26 cellular contexts compared by ENCODE assay signal in the genomic region with DNA sequence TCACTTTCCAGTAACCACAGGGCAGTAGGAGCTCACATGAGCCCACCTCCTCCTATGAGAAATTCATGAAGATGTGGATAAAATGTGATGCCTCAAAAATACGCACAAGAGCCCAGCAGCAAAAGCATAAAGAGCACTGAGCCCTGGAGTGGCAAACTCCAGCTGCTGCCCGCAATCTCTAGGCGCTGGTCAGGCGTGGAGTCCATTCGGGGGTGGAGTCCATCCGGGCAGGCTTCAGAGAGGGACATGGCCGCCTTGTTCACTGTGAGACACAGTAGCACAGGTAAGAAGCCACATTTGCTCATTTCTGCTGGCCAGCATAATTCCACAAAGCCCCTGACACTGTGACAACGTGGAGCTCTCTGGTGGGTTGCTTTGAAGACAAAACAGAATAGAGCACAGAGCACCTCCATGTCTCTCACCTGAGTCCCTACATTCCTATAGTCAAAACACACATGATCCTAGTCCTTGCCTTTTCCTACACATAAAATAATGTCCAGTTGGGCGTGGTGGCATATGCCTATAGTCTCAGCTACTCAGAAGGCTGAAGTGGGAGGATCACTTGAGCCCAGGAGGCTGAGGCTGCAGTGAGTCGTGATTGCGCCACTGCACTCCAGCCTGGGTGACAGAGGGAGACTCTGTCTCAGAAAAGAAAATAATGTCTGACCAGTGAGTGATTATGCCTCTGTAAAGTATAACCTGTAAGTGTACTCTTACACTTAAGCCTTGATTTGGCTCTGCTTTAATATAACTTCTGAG.
A peak's percentile ranks its signal among the peaks of the same experiment; 100 is the strongest.
DNase-seq lines count a peak whose midpoint lies in the region; ATAC-seq, FAIRE-seq and TF ChIP-seq lines count a peak whose summit lies in the region.
"Had no signal": no experiment of that assay in that cellular context is flagged by ENCODE, and none has a peak within 500 bp of the region (broad histone marks: within the 10 kb centered on the region; RNA-seq: fewer than 3 reads in every experiment).

No MANE protein-coding gene starts in this region.

- no peak overlapping the region for H3K4me3 ChIP-seq in mammary epithelial cell (replicated peaks in 1 of 3; ENCODE audit: insufficient read depth in 1 of 3, low read depth in 2 of 3, low read length in 3 of 3)
- no peak overlapping the region for H3K4me3 ChIP-seq in HepG2 (replicated peaks in 1 of 3; ENCODE audit: insufficient read depth in 1 of 3, low read depth in 2 of 3, low read length in 3 of 3)
- H3K4me3 ChIP-seq: ascending aorta, esophagus muscularis mucosa, K562, skin epidermis had no signal

- TF ChIP-seq EP300 in HepG2 (IDR thresholded peaks at IDR 0.05; ENCODE audit: low read depth in 2 of 2, low read length in 2 of 2), result no peak
- no peak for TF ChIP-seq EP300 in HepG2 (CRISPR knock-in tag; IDR thresholded peaks at IDR 0.05; ENCODE audit: borderline replicate concordance)

- H3K27me3 Mint-ChIP-seq in MCF 10A (ENCODE audit: insufficient read depth, unreplicated experiment) (no peaks in the 10 kb centered on the region), HFFc6 (ENCODE audit: insufficient read depth) (peaks cover 1% of the 10 kb centered on the region; the same call in 1 of the 2 replicates), glutamatergic neuron (ENCODE audit: unreplicated experiment) (peaks cover 4% of the 10 kb centered on the region)
- no peaks in the 10 kb centered on the region for H3K27me3 Mint-ChIP-seq in activated T-helper 17 cell treated with anti-CD3 and anti-CD28 coated beads, Interleukin-2, amount 50 U/mL, for 72 hours
- H3K27me3 Mint-ChIP-seq: dendritic cell treated with granulocyte-macrophage colony-stimulating factor and Interleukin-4, amounts not matched to agents 40 ng/mL and 50 ng/mL, for 4 days had no signal

- TF ChIP-seq POLR2A in HepG2 (IDR thresholded peaks at IDR 0.05; ENCODE audit: insufficient read depth in 1 of 2, low read depth in 2 of 2, low read length in 2 of 2), result no peak

- H2AFZ ChIP-seq in mammary epithelial cell (ENCODE audit: low read depth, low read length), result no peak overlapping the region
- no peak overlapping the region for H2AFZ ChIP-seq in HepG2 (ENCODE audit: low read length)

- intact Hi-C loops in mammary epithelial cell (cut with micrococcal nuclease) (no loop called here), MCF 10A (cut with micrococcal nuclease) (no loop called here), HepG2 (cut with micrococcal nuclease; ENCODE audit: unreplicated experiment) (no loop called here)

- CTCF ChIA-PET in mammary epithelial cell (lab: Charles Lee; ENCODE audit: low non-redundant PET) (no interaction called here), MCF 10A (lab: Yijun Ruan, JAX) (interaction anchor here (0.9 to 1.1 kb wide), 2 partner anchors 56 to 213 kb away, joined by 3 read pairs; no protein-coding TSS in a partner anchor), HepG2 (lab: Yijun Ruan, JAX; ENCODE audit: low intra/inter-chr PET ratio, low total read pairs) (no interaction called here)

- WGBS in mammary epithelial cell (ENCODE audit: low coverage, missing lambda C conversion rate), result 74% methylated on average over 7 of the region's 11 CpGs
- whole genome bisulfite sequencing in HepG2 (ENCODE audit: low lambda C conversion rate), result 15% methylated on average over 4 of the region's 11 CpGs

- H3K9ac ChIP-seq in mammary epithelial cell (ENCODE audit: insufficient read depth, low read length), result no peak overlapping the region
- no peak overlapping the region for H3K9ac ChIP-seq in HepG2 (ENCODE audit: insufficient read depth, low read depth, low read length)

- H3K36me3 Mint-ChIP-seq in MCF 10A (ENCODE audit: insufficient read depth, unreplicated experiment) (no peaks in the 10 kb centered on the region), HFFc6 (ENCODE audit: low read depth) (no peaks in the 10 kb centered on the region), glutamatergic neuron (ENCODE audit: unreplicated experiment) (peaks cover 3% of the 10 kb centered on the region)
- H3K36me3 Mint-ChIP-seq in activated T-helper 17 cell treated with anti-CD3 and anti-CD28 coated beads, Interleukin-2, amount 50 U/mL, for 72 hours (ENCODE audit: low read depth), result no peaks in the 10 kb centered on the region
- H3K36me3 Mint-ChIP-seq: activated CD8-positive, alpha-beta memory T cell treated with anti-CD3 and anti-CD28 coated beads, Interleukin-2, amount 10 ng/mL, durations not matched to agents 7 days and 5 days; mesothelial cell of epicardium; naive thymus-derived CD8-positive, alpha-beta T cell; T-cell had no signal

- no peak overlapping the region for H3K27ac Mint-ChIP-seq in MCF 10A (ENCODE audit: low read depth, unreplicated experiment)
- peak overlapping the region; percentile 34 for H3K27ac Mint-ChIP-seq in activated T-helper 17 cell treated with anti-CD3 and anti-CD28 coated beads, Interleukin-2, amount 50 U/mL, for 72 hours
- no peak overlapping the region for H3K27ac Mint-ChIP-seq in HFFc6
- no peak overlapping the region for H3K27ac Mint-ChIP-seq in glutamatergic neuron (ENCODE audit: unreplicated experiment)
- H3K27ac Mint-ChIP-seq: activated CD8-positive, alpha-beta memory T cell treated with anti-CD3 and anti-CD28 coated beads, Interleukin-2, amount 10 ng/mL, durations not matched to agents 7 days and 5 days; activated T-cell treated with anti-CD3 and anti-CD28 coated beads, Interleukin-2, amount 50 U/mL, for 72 hours; dendritic cell treated with granulocyte-macrophage colony-stimulating factor and Interleukin-4, amounts not matched to agents 40 ng/mL and 50 ng/mL, for 4 days; endodermal cell; H9; mesothelial cell of epicardium; naive thymus-derived CD8-positive, alpha-beta T cell; T-cell had no signal

- H3K4me1 Mint-ChIP-seq in MCF 10A (ENCODE audit: insufficient read depth, unreplicated experiment) (peaks cover 14% of the 10 kb centered on the region), HFFc6 (ENCODE audit: low read depth) (no peaks in the 10 kb centered on the region), glutamatergic neuron (ENCODE audit: low read depth, unreplicated experiment) (peaks cover 6% of the 10 kb centered on the region)
- H3K4me1 Mint-ChIP-seq in activated T-helper 17 cell treated with anti-CD3 and anti-CD28 coated beads, Interleukin-2, amount 50 U/mL, for 72 hours, result peaks cover 20% of the 10 kb centered on the region
- H3K4me1 Mint-ChIP-seq: endodermal cell, H9, T-cell had no signal

- TF ChIP-seq CTCF in mammary epithelial cell (conservative IDR thresholded peaks at IDR 0.05 in 1 of 2, IDR thresholded peaks at IDR 0.05 in 1 of 2; ENCODE audit: extremely low read depth in 1 of 2, insufficient read depth in 1 of 2, low read depth in 1 of 2, low read length in 2 of 2) (no peak), MCF 10A (IDR thresholded peaks at IDR 0.05; ENCODE audit: unreplicated experiment) (no peak), HepG2 (CRISPR knock-in tag; IDR thresholded peaks at IDR 0.05) (no peak), HFFc6 (IDR thresholded peaks at IDR 0.05) (no peak), glutamatergic neuron (IDR thresholded peaks at IDR 0.05; ENCODE audit: partially characterized antibody, unreplicated experiment) (no peak)

- H3K27me3 ChIP-seq in mammary epithelial cell (ENCODE audit: insufficient read depth, low read length) (no peaks in the 10 kb centered on the region), HepG2 (ENCODE audit: control insufficient read depth in 1 of 2, insufficient read depth in 2 of 2, low read length in 2 of 2) (no peaks in the 10 kb centered on the region)
- H3K27me3 ChIP-seq: ascending aorta, esophagus muscularis mucosa, foreskin keratinocyte had no signal

- H3K36me3 ChIP-seq in mammary epithelial cell (ENCODE audit: insufficient read depth, low read length), result no peaks in the 10 kb centered on the region
- H3K36me3 ChIP-seq in HepG2 (replicated peaks in 1 of 2; ENCODE audit: control insufficient read depth in 1 of 2, insufficient read depth in 2 of 2, low read length in 2 of 2), result no peaks in the 10 kb centered on the region
- H3K36me3 ChIP-seq: ascending aorta, esophagus muscularis mucosa had no signal

- H3K4me3 Mint-ChIP-seq in MCF 10A (ENCODE audit: unreplicated experiment), result no peak overlapping the region
- H3K4me3 Mint-ChIP-seq in activated T-helper 17 cell treated with anti-CD3 and anti-CD28 coated beads, Interleukin-2, amount 50 U/mL, for 72 hours, result peak overlapping the region; percentile 25
- H3K4me3 Mint-ChIP-seq in HFFc6, result no peak overlapping the region
- H3K4me3 Mint-ChIP-seq in glutamatergic neuron (ENCODE audit: unreplicated experiment), result no peak overlapping the region
- H3K4me3 Mint-ChIP-seq: activated CD8-positive, alpha-beta memory T cell treated with anti-CD3 and anti-CD28 coated beads, Interleukin-2, amount 10 ng/mL, durations not matched to agents 7 days and 5 days; dendritic cell treated with granulocyte-macrophage colony-stimulating factor and Interleukin-4, amounts not matched to agents 40 ng/mL and 50 ng/mL, for 4 days; endodermal cell; H9; mesothelial cell of epicardium; naive thymus-derived CD8-positive, alpha-beta T cell; T-cell had no signal

- DNase-seq in mammary epithelial cell, result peak; percentile 30
- DNase-seq in MCF 10A (ENCODE audit: unreplicated experiment), result no peak
- DNase-seq in HepG2 (ENCODE audit: low spot score), result no peak
- no peak for DNase-seq in HFFc6
- no peak for DNase-seq in glutamatergic neuron
- DNase-seq: C1 segment of cervical spinal cord; endodermal cell; GDM1; H9; naive thymus-derived CD8-positive, alpha-beta T cell; NCI-H345; RPMI8226; stimulated activated CD8-positive, alpha-beta memory T cell treated with anti-CD3 and anti-CD28 coated beads, Interleukin-4, amount 100 ng/mL, for 48 hours; T-cell; trophoblast cell had no signal

- POLR2A ChIA-PET in MCF 10A (lab: Yijun Ruan, JAX) (interaction anchor here (0.6 to 1.2 kb wide), 4 partner anchors 10 to 181 kb away, joined by 3 to 6 read pairs (median 4); no protein-coding TSS in a partner anchor), HepG2 (lab: Yijun Ruan, JAX) (no interaction called here)

- no peak for TF ChIP-seq RAD21 in HepG2 (CRISPR knock-in tag; IDR thresholded peaks at IDR 0.05)

- dilution Hi-C loops in mammary epithelial cell (cut with HindIII; ENCODE audit: low sequenced_read_pairs), result no loop called here

- BruUV-seq in mammary epithelial cell (replicated peaks; lab: Mats Ljungman, UMichigan) (no TSS peak), MCF 10A (replicated peaks; lab: Mats Ljungman, UMichigan) (no TSS peak), HepG2 (replicated peaks; lab: Mats Ljungman, UMichigan) (no TSS peak)

- H3K9me3 Mint-ChIP-seq in MCF 10A (ENCODE audit: unreplicated experiment) (no peaks in the 10 kb centered on the region), HFFc6 (peaks cover 43% of the 10 kb centered on the region), glutamatergic neuron (ENCODE audit: unreplicated experiment) (peaks cover 5% of the 10 kb centered on the region)
- H3K9me3 Mint-ChIP-seq in activated T-helper 17 cell treated with anti-CD3 and anti-CD28 coated beads, Interleukin-2, amount 50 U/mL, for 72 hours, result no peaks in the 10 kb centered on the region
- H3K9me3 Mint-ChIP-seq: activated T-cell treated with anti-CD3 and anti-CD28 coated beads, Interleukin-2, amount 50 U/mL, for 72 hours; dendritic cell treated with granulocyte-macrophage colony-stimulating factor and Interleukin-4, amounts not matched to agents 40 ng/mL and 50 ng/mL, for 4 days; endodermal cell; H9; mesothelial cell of epicardium; naive thymus-derived CD8-positive, alpha-beta T cell had no signal

- in situ Hi-C loops in mammary epithelial cell (cut with MboI; ENCODE audit: low sequenced_read_pairs in 2 of 2) (loop anchor here in 1 of 2 donors (10.0 kb wide), 1 partner anchor 365 kb away; the partner anchor contains the start of gene GADD45G), HepG2 (cut with HindIII; ENCODE audit: extremely low pct_ligation_motif_present, low pct_unique_long_range_greater_than_20kb) (no loop called here)

- no peaks in the 10 kb centered on the region for H3K4me1 ChIP-seq in mammary epithelial cell (ENCODE audit: insufficient read depth, low read length)
- peaks cover 13% of the 10 kb centered on the region for H3K4me1 ChIP-seq in HepG2 (ENCODE audit: insufficient read depth, low read length)
- H3K4me1 ChIP-seq: ascending aorta, foreskin keratinocyte had no signal

- no peak overlapping the region for H3K4me2 ChIP-seq in mammary epithelial cell (ENCODE audit: insufficient read depth, low read depth, low read length)
- H3K4me2 ChIP-seq in HepG2 (ENCODE audit: low read depth, low read length), result no peak overlapping the region

- H4K20me1 ChIP-seq in mammary epithelial cell (ENCODE audit: insufficient read depth, low read length) (no peaks in the 10 kb centered on the region), HepG2 (ENCODE audit: insufficient read depth, low read length) (no peaks in the 10 kb centered on the region)

- no peak for FAIRE-seq in HepG2 (lab: Jason Lieb, UNC)
- FAIRE-seq: K562 had no signal

- ATAC-seq in activated T-helper 17 cell treated with anti-CD3 and anti-CD28 coated beads, Interleukin-2, amount 50 U/mL, for 72 hours (replicated peaks), result no peak
- peak; percentile 77 for ATAC-seq in HepG2
- no peak for ATAC-seq in HG02981 (IDR thresholded peaks at IDR 0.05; ENCODE audit: unreplicated experiment)
- ATAC-seq: K562; naive thymus-derived CD8-positive, alpha-beta T cell; T-cell had no signal

- H3K9me3 ChIP-seq in mammary epithelial cell (replicated peaks; ENCODE audit: insufficient read depth, low read length) (no peaks in the 10 kb centered on the region), HepG2 (ENCODE audit: low read length) (no peaks in the 10 kb centered on the region)
- H3K9me3 ChIP-seq: ascending aorta, esophagus muscularis mucosa had no signal

- H3K27ac ChIP-seq in mammary epithelial cell (ENCODE audit: insufficient read depth, low read depth, low read length), result no peak overlapping the region
- no peak overlapping the region for H3K27ac ChIP-seq in HepG2 (ENCODE audit: extremely low read length, insufficient read depth, low read length)
- H3K27ac ChIP-seq: ascending aorta, esophagus muscularis mucosa, foreskin keratinocyte, skin epidermis had no signal

- no peaks in the 10 kb centered on the region for H3K79me2 ChIP-seq in mammary epithelial cell (ENCODE audit: insufficient read depth, low read length)
- H3K79me2 ChIP-seq in HepG2 (ENCODE audit: insufficient read depth, low read length), result no peaks in the 10 kb centered on the region
